In genomic region chr3:101512521-101513418, GRCh38 we compare ENCODE assay signal across 8 cellular contexts. TPM values are rescaled to one million over a fixed set of nuclear protein-coding genes. Genes with fewer than 3 reads are reported as not detected.
DNase-seq lines count a peak whose midpoint lies in the region; ATAC-seq and TF ChIP-seq lines count a peak whose summit lies in the region.

Gene SENP7, minus strand, starts transcription at chr3:101513212. Its CDS starts 82 bp downstream, at chr3:101513130.

- peak; percentile 62 for ATAC-seq in GM21576 (IDR thresholded peaks at IDR 0.05; ENCODE audit: unreplicated experiment)

- no peaks in the 10 kb centered on the region for H3K27me3 ChIP-seq in Karpas-422 (ENCODE audit: low read length)

- H3K4me1 Mint-ChIP-seq in nephron = peaks cover 4% of the 10 kb centered on the region
- H3K4me1 Mint-ChIP-seq in stimulated activated naive CD8-positive, alpha-beta T cell treated with anti-CD3 and anti-CD28 coated beads, Interleukin-15, Interleukin-2, amounts not matched to agents 100 ng/mL and 50 ng/mL, for 24 hours (ENCODE audit: low read depth) = peaks cover 54% of the 10 kb centered on the region

- peaks cover 18% of the 10 kb centered on the region for H3K4me1 ChIP-seq in Karpas-422 (ENCODE audit: low read length)

- H3K4me3 ChIP-seq in Karpas-422 (ENCODE audit: low read length) (peak within 1 kb of the TSS; percentile 89), fibroblast of pulmonary artery (replicated peaks; ENCODE audit: low read depth, low read length) (peak within 1 kb of the TSS; percentile 87)

- peaks cover 14% of the 10 kb centered on the region for H3K27me3 Mint-ChIP-seq in nephron (ENCODE audit: low read depth)
- no peaks in the 10 kb centered on the region for H3K27me3 Mint-ChIP-seq in stimulated activated naive CD8-positive, alpha-beta T cell treated with anti-CD3 and anti-CD28 coated beads, Interleukin-15, Interleukin-2, amounts not matched to agents 100 ng/mL and 50 ng/mL, for 24 hours

- peaks cover 13% of the 10 kb centered on the region for H3K36me3 Mint-ChIP-seq in nephron (ENCODE audit: low read depth)
- H3K36me3 Mint-ChIP-seq in stimulated activated naive CD8-positive, alpha-beta T cell treated with anti-CD3 and anti-CD28 coated beads, Interleukin-15, Interleukin-2, amounts not matched to agents 100 ng/mL and 50 ng/mL, for 24 hours (ENCODE audit: low read depth) = peaks cover 11% of the 10 kb centered on the region

- peak within 1 kb of the TSS; percentile 86 for H2AFZ ChIP-seq in Karpas-422 (ENCODE audit: low read length)

- H3K27ac Mint-ChIP-seq in nephron = peak within 1 kb of the TSS; percentile 99 to 100 (median 99)
- H3K27ac Mint-ChIP-seq in stimulated activated naive CD8-positive, alpha-beta T cell treated with anti-CD3 and anti-CD28 coated beads, Interleukin-15, Interleukin-2, amounts not matched to agents 100 ng/mL and 50 ng/mL, for 24 hours = peak within 1 kb of the TSS; percentile 94

- peaks cover 33% of the 10 kb centered on the region for H3K79me2 ChIP-seq in Karpas-422 (ENCODE audit: low read length)

- H3K4me2 ChIP-seq in Karpas-422 (ENCODE audit: low read depth, low read length, poor library complexity, severe bottlenecking) = peak within 1 kb of the TSS; percentile 72

- CTCF ChIA-PET in RWPE1 (lab: Yijun Ruan, JAX) = interaction anchor here (0.5 to 0.8 kb wide), 3 partner anchors 15 to 1120 kb away, joined by 3 to 4 read pairs (median 4); no protein-coding TSS in a partner anchor

- H3K9me3 Mint-ChIP-seq in nephron = no peaks in the 10 kb centered on the region
- H3K9me3 Mint-ChIP-seq in stimulated activated naive CD8-positive, alpha-beta T cell treated with anti-CD3 and anti-CD28 coated beads, Interleukin-15, Interleukin-2, amounts not matched to agents 100 ng/mL and 50 ng/mL, for 24 hours = no peaks in the 10 kb centered on the region

- DNase-seq in DMS 273 (lab: John Stamatoyannopoulos, UW; ENCODE audit: unreplicated experiment) (peak; percentile 92), Karpas-422 (peak; percentile 94), RWPE1 (ENCODE audit: low spot score) (peak; percentile 84), fibroblast of pulmonary artery (ENCODE audit: low read depth) (peak; percentile 85)
- DNase-seq in activated effector memory CD4-positive, alpha-beta T cell treated with Interleukin-2 at 50 U/mL for 16 hours = peak; percentile 67

- POLR2A ChIA-PET in RWPE1 (lab: Yijun Ruan, JAX; ENCODE audit: low non-redundant PET) = interaction anchor here (0.6 to 0.8 kb wide), 6 partner anchors 9 to 66 kb away, joined by 3 to 14 read pairs (median 6); partner anchors contain the start of gene TRMT10C

- H3K9me2 ChIP-seq in Karpas-422 (replicated peaks; ENCODE audit: insufficient read depth, low read length) = no peaks in the 10 kb centered on the region

- H4K20me1 ChIP-seq in Karpas-422 (ENCODE audit: insufficient read depth, low read depth, low read length) = no peaks in the 10 kb centered on the region

- no peaks in the 10 kb centered on the region for H3K36me3 ChIP-seq in Karpas-422 (ENCODE audit: insufficient read depth, low read length)

- H3K9me3 ChIP-seq in Karpas-422 (ENCODE audit: low read length) = no peaks in the 10 kb centered on the region

- TF ChIP-seq CTCF in RWPE1 (conservative IDR thresholded peaks at IDR 0.05; ENCODE audit: low read depth) (no peak), fibroblast of pulmonary artery (IDR thresholded peaks at IDR 0.05; ENCODE audit: low read length, missing control alignments) (no peak), nephron (IDR thresholded peaks at IDR 0.05; ENCODE audit: unreplicated experiment in 3 of 3) (peak in 1 of 3 experiments; percentile 5)

- H3K9ac ChIP-seq in Karpas-422 (ENCODE audit: low read length) = peak within 1 kb of the TSS; percentile 73

- H3K27ac ChIP-seq in Karpas-422 (ENCODE audit: low read length) = peak within 1 kb of the TSS; percentile 68
- peak within 1 kb of the TSS; percentile 95 for H3K27ac ChIP-seq in RWPE1

- H3K4me3 Mint-ChIP-seq in nephron = peak within 1 kb of the TSS; percentile 98 to 99 (median 98)
- H3K4me3 Mint-ChIP-seq in stimulated activated naive CD8-positive, alpha-beta T cell treated with anti-CD3 and anti-CD28 coated beads, Interleukin-15, Interleukin-2, amounts not matched to agents 100 ng/mL and 50 ng/mL, for 24 hours = peak within 1 kb of the TSS; percentile 97

RNA-seq across cellular contexts. Expression of gene SENP7, which starts in this region (rescaled TPM):
- 15.3 and 31.6 TPM in 2 replicates for total RNA-seq in Karpas-422 (2014; rRNA removed; shearing (Covaris generic); ENCODE audit: low replicate concordance)

Comparison
In these comparisons a context has a peak if more than half of its experiments do, and no peak if none do; other contexts are left out.
1. Peak in every context shown above with its lines: DNase-seq, ATAC-seq, H3K4me3 ChIP-seq and H3K27ac ChIP-seq.